Comparison of ENCODE assay signal across 8 cellular contexts in the genomic region with DNA sequence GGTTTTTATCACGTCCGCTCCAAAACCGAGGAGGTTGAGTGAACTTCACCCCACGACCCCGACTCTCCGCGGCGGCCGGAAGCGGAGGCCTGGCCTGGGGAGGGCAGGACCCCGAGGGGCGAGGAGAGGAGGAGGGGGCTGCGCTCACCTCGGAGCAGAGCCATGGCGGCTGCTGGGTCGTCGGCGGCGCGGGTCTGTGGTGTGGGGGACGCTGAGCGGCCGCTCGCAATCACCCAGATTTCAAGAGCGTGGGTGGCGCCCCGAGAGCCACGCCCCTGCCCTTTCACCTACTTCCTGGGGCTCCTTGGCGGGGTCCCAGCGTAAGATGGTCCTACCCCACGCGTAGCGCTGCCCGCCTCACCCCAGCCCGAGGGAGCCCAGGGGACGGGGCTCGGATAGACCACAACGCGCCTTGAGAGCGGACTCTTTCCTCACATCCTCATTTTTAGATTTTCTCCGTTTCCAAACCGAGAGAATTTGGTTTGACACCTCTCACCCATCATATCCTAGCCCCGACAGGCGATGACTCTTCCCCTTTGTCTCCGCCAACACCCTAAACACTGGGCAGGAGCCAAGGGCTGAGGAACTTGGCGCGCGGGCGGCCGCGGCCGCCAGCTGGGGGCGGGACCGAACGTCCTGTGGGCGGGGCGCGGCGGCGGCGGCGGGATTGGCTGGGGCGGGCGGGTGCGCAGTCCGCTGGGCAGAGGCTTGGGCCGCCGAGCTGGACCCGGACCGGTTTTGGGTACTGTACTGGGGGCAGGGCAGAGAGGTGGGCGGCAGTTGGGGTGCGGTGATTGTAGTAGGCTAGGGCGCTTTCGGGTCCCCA. TPM values are rescaled to one million over a fixed set of nuclear protein-coding genes. Genes with fewer than 3 reads are reported as not detected.
A peak's percentile ranks its signal among the peaks of the same experiment; 100 is the strongest.
DNase-seq lines count a peak whose midpoint lies in the region; ATAC-seq and TF ChIP-seq lines count a peak whose summit lies in the region.

A gene with protein sequence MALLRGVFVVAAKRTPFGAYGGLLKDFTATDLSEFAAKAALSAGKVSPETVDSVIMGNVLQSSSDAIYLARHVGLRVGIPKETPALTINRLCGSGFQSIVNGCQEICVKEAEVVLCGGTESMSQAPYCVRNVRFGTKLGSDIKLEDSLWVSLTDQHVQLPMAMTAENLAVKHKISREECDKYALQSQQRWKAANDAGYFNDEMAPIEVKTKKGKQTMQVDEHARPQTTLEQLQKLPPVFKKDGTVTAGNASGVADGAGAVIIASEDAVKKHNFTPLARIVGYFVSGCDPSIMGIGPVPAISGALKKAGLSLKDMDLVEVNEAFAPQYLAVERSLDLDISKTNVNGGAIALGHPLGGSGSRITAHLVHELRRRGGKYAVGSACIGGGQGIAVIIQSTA (minus strand): TSS at position 213 of the 826 bp plus-strand sequence. CDS start 49 bp downstream, at position 164.

- H3K27me3 ChIP-seq in A673 (replicated peaks; ENCODE audit: insufficient read depth, low read depth, low read length, poor library complexity) = no peaks in the 10 kb centered on the region
- no peaks in the 10 kb centered on the region for H3K27me3 ChIP-seq in WERI-Rb-1 (ENCODE audit: insufficient read depth, low read depth, severe bottlenecking)
- no peaks in the 10 kb centered on the region for H3K27me3 ChIP-seq in breast epithelium
- no peaks in the 10 kb centered on the region for H3K27me3 ChIP-seq in spleen (replicated peaks in 1 of 7)

- peak within 1 kb of the TSS; percentile 78 for H3K27ac ChIP-seq in A673 (ENCODE audit: low read depth, low read length, poor library complexity, severe bottlenecking)
- peak within 1 kb of the TSS; percentile 96 for H3K27ac ChIP-seq in WERI-Rb-1
- peak within 1 kb of the TSS; percentile 98 for H3K27ac ChIP-seq in breast epithelium
- H3K27ac ChIP-seq in spleen = peak within 1 kb of the TSS; percentile 95 to 99 (median 98)

- H3K9me3 ChIP-seq in A673 (ENCODE audit: low read depth, low read length, poor library complexity, severe bottlenecking) = peaks cover 11% of the 10 kb centered on the region
- peaks cover 4% of the 10 kb centered on the region for H3K9me3 ChIP-seq in WERI-Rb-1 (ENCODE audit: severe bottlenecking)
- H3K9me3 ChIP-seq in breast epithelium = no peaks in the 10 kb centered on the region
- peaks cover 0 to 22% (median 14%) of the 10 kb centered on the region in 8 donors for H3K9me3 ChIP-seq in spleen

- TF ChIP-seq POLR2A in breast epithelium (IDR thresholded peaks at IDR 0.05) (no peak), spleen (IDR thresholded peaks at IDR 0.05) (peak in 2 of 3 donors; percentile 16 to 40)

- CTCF ChIA-PET in A673 (lab: Charles Lee) = interaction anchor here (0.6 to 0.7 kb wide), 3 partner anchors 45 to 617 kb away, joined by 5 to 7 read pairs (median 5); no protein-coding TSS in a partner anchor

- DNase-seq in A673 (ENCODE audit: low spot score) (peak; percentile 79), NCI-H2196 (lab: John Stamatoyannopoulos, UW; ENCODE audit: unreplicated experiment) (peak; percentile 80), WERI-Rb-1 (peak; percentile 86), breast epithelium (ENCODE audit: low spot score in 2 of 2) (peak; percentile 81 to 88), iPS-NIHi7 (ENCODE audit: extremely low spot score) (peak; percentile 85), spleen (peak; percentile 96)

- BruUV-seq in A673 (replicated peaks; lab: Mats Ljungman, UMichigan) = no TSS peak

- H3K4me1 ChIP-seq in A673 (ENCODE audit: insufficient read depth, low read length, poor library complexity, severe bottlenecking) (peaks cover 4% of the 10 kb centered on the region), breast epithelium (peaks cover 0 to 9% of the 10 kb centered on the region in 2 donors), spleen (peaks cover 14 to 62% (median 28%) of the 10 kb centered on the region in 6 donors)

- WGBS in spleen, 5 donors = 0 to 1% (median 0%) methylated on average over 40 to 74 of the region's 74 CpGs

- intact Hi-C loops in A673 (cut with micrococcal nuclease; ENCODE audit: unreplicated experiment) = loop anchor here (1.0 kb wide), 1 partner anchor 45 kb away; no protein-coding TSS in a partner anchor
- intact Hi-C loops in breast epithelium (cut with DNase I; ENCODE audit: low total_unique reads) = no loop called here
- intact Hi-C loops in spleen (cut with DNase I; ENCODE audit: low total_unique reads) = no loop called here

- POLR2A ChIA-PET in A673 (lab: Charles Lee; ENCODE audit: low non-redundant PET) = interaction anchor here (0.7 kb wide), 1 partner anchor 589 kb away, joined by 4 read pairs; no protein-coding TSS in a partner anchor

- TF ChIP-seq CTCF in A673 (conservative IDR thresholded peaks at IDR 0.05; ENCODE audit: low read depth, low read length) = no peak
- no peak for TF ChIP-seq CTCF in WERI-Rb-1 (IDR thresholded peaks at IDR 0.05; ENCODE audit: low read depth, low read length)
- TF ChIP-seq CTCF in breast epithelium (IDR thresholded peaks at IDR 0.05) = no peak
- TF ChIP-seq CTCF in spleen (IDR thresholded peaks at IDR 0.05 in 8 of 11, conservative IDR thresholded peaks at IDR 0.05 in 3 of 11) = no peak

- ATAC-seq in GM18861 (IDR thresholded peaks at IDR 0.05; ENCODE audit: unreplicated experiment) (peak; percentile 75), HG03095 (IDR thresholded peaks at IDR 0.05; ENCODE audit: unreplicated experiment) (peak; percentile 77)

- H3K36me3 ChIP-seq in A673 (ENCODE audit: insufficient read depth, low read length, poor library complexity, severe bottlenecking) (no peaks in the 10 kb centered on the region), WERI-Rb-1 (no peaks in the 10 kb centered on the region; the same call in 1 of the 2 replicates), breast epithelium (no peaks in the 10 kb centered on the region), spleen (peaks cover 0 to 6% (median 0%) of the 10 kb centered on the region in 6 donors)

- H3K4me3 ChIP-seq in A673 (ENCODE audit: low read depth, low read length, poor library complexity, severe bottlenecking) (peak within 1 kb of the TSS; percentile 71), WERI-Rb-1 (ENCODE audit: low read depth, low read length) (peak within 1 kb of the TSS; percentile 70), breast epithelium (peak within 1 kb of the TSS; percentile 74 to 86 (median 80)), spleen (peak within 1 kb of the TSS; percentile 69 to 84 (median 72))

RNA-seq across cellular contexts. Expression of the gene that starts here (rescaled TPM):
- total RNA-seq in A673 (2021) (51.1 and 60.6 TPM in 2 replicates), breast epithelium (10 to 100 TPM; 67.9 to 99.5 (median 70.5) TPM), spleen (10 to 100 TPM; 27.0 to 44.0 (median 34.7) TPM)
- polyA plus RNA-seq in spleen = 10 to 100 TPM; 20.9 to 38.0 (median 29.2) TPM

Comparison
In these comparisons a context has a peak if more than half of its experiments do, and no peak if none do; other contexts are left out.
1. Peak in every context shown above with its lines: DNase-seq, ATAC-seq, H3K4me3 ChIP-seq and H3K27ac ChIP-seq.